In genomic region chr2:190407246-190407661, GRCh38 we compare ENCODE assay signal across 8 cellular contexts. TPM values are rescaled to one million over a fixed set of nuclear protein-coding genes. Genes with fewer than 3 reads are reported as not detected.
DNase-seq lines count a peak whose midpoint lies in the region; ATAC-seq and TF ChIP-seq lines count a peak whose summit lies in the region.

No MANE protein-coding gene starts in this region.

- peaks cover 7 to 9% of the 10 kb centered on the region in 2 donors for H3K4me1 ChIP-seq in gastrocnemius medialis

- intact Hi-C loops in gastrocnemius medialis (cut with DNase I; ENCODE audit: low total_unique reads), result no loop called here
- intact Hi-C loops in posterior vena cava (cut with DNase I), result no loop called here

- H3K27ac ChIP-seq in gastrocnemius medialis, result peak overlapping the region; percentile 30 to 78 (median 48)

- peak overlapping the region; percentile 78 for H3K4me3 Mint-ChIP-seq in activated naive CD4-positive, alpha-beta T cell treated with anti-CD3 and anti-CD28 coated beads, Interleukin-2, amount 10 ng/mL, durations not matched to agents 7 days and 5 days

- peaks cover 32% of the 10 kb centered on the region for H3K4me1 Mint-ChIP-seq in activated naive CD4-positive, alpha-beta T cell treated with anti-CD3 and anti-CD28 coated beads, Interleukin-2, amount 10 ng/mL, durations not matched to agents 7 days and 5 days

- CTCF ChIA-PET in activated naive CD4-positive, alpha-beta T cell treated with anti-CD3 and anti-CD28 coated beads, Interleukin-2, amount 10 ng/mL, durations not matched to agents 7 days and 5 days (lab: Charles Lee), result interaction anchor here (0.6 to 1.3 kb wide), 5 partner anchors 12 to 272 kb away, joined by 3 to 5 read pairs (median 3); no protein-coding TSS in a partner anchor

- no peaks in the 10 kb centered on the region for H3K9me3 Mint-ChIP-seq in activated naive CD4-positive, alpha-beta T cell treated with anti-CD3 and anti-CD28 coated beads, Interleukin-2, amount 10 ng/mL, durations not matched to agents 7 days and 5 days

- peak overlapping the region; percentile 96 for H3K27ac Mint-ChIP-seq in activated naive CD4-positive, alpha-beta T cell treated with anti-CD3 and anti-CD28 coated beads, Interleukin-2, amount 10 ng/mL, durations not matched to agents 7 days and 5 days

- no peak for TF ChIP-seq CTCF in gastrocnemius medialis (IDR thresholded peaks at IDR 0.05 in 4 of 5, conservative IDR thresholded peaks at IDR 0.05 in 1 of 5)

- DNase-seq in activated naive CD4-positive, alpha-beta T cell treated with anti-CD3 and anti-CD28 coated beads, Interleukin-2, amount 10 ng/mL, durations not matched to agents 7 days and 5 days, result peak; percentile 59
- DNase-seq in activated naive CD4-positive, alpha-beta T cell treated with Interleukin-2 at 50 U/mL for 16 hours, result no peak
- DNase-seq in RKO (ENCODE audit: low spot score) (peak; percentile 20), erythroblast (lab: John Stamatoyannopoulos, UW) (peak; percentile 30 to 37), gastrocnemius medialis (no peak), posterior vena cava (ENCODE audit: low spot score) (no peak)

- peak overlapping the region; percentile 64 to 89 (median 78) for H3K4me3 ChIP-seq in gastrocnemius medialis

- TF ChIP-seq POLR2A in erythroblast (IDR thresholded peaks at IDR 0.05; ENCODE audit: low read length), result no peak
- TF ChIP-seq POLR2A in gastrocnemius medialis (IDR thresholded peaks at IDR 0.05), result no peak

- in situ Hi-C loops in gastrocnemius medialis (cut with MboI; ENCODE audit: low sequenced_read_pairs in 4 of 4), result no loop called here

- no peaks in the 10 kb centered on the region for H3K36me3 ChIP-seq in gastrocnemius medialis

- no peaks in the 10 kb centered on the region for H3K27me3 Mint-ChIP-seq in activated naive CD4-positive, alpha-beta T cell treated with anti-CD3 and anti-CD28 coated beads, Interleukin-2, amount 10 ng/mL, durations not matched to agents 7 days and 5 days

- no peak for ATAC-seq in gastrocnemius medialis
- ATAC-seq in GM19455 (IDR thresholded peaks at IDR 0.05; ENCODE audit: unreplicated experiment), result no peak
- no peak for ATAC-seq in HG02678 (IDR thresholded peaks at IDR 0.05; ENCODE audit: unreplicated experiment)

- H3K36me3 Mint-ChIP-seq in activated naive CD4-positive, alpha-beta T cell treated with anti-CD3 and anti-CD28 coated beads, Interleukin-2, amount 10 ng/mL, durations not matched to agents 7 days and 5 days, result peaks cover 8% of the 10 kb centered on the region

- no peaks in the 10 kb centered on the region for H3K27me3 ChIP-seq in gastrocnemius medialis

- no peaks in the 10 kb centered on the region for H3K9me3 ChIP-seq in gastrocnemius medialis

RNA-seq across cellular contexts. Expression of gene MFSD6, which starts 0.9 kb away (rescaled TPM):
- total RNA-seq in gastrocnemius medialis, result 10 to 100 TPM in 3 of 4 donors, 1 to 10 TPM in 1; 9.3 to 20.3 (median 12.5) TPM
- total RNA-seq in posterior vena cava, result 10 to 100 TPM; 13.5 to 20.8 TPM

Comparison
In these comparisons a context has a peak if more than half of its experiments do, and no peak if none do; other contexts are left out.
1. DNase-seq: peak in activated naive CD4-positive, alpha-beta T cell treated with anti-CD3 and anti-CD28 coated beads, Interleukin-2, amount 10 ng/mL, durations not matched to agents 7 days and 5 days (single experiment), RKO (single experiment) and erythroblast (2 of 2); none in activated naive CD4-positive, alpha-beta T cell treated with Interleukin-2 at 50 U/mL for 16 hours (single experiment), gastrocnemius medialis (0 of 2) and posterior vena cava (single experiment).